Comparison of ENCODE assay signal across 12 cellular contexts in the genomic region with DNA sequence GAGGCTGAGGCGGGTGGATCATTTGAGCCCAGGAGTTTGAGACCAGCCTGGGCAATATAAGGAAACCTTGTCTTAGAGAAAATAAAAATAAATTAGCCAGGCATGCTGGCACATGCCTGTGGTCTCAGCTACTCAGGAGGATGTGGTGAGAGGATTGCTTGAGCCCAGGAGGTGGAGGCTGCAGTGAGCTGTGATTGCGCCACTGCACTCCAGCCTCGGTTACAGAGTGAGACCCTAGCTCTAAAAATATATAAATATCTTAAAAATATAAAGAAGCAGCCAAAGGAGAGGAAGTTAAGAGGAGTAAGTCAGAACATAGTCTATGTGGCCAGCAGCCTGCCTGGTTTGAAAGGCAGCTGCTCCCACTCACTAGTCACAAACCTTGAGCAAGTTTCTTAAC. TPM values are rescaled to one million over a fixed set of nuclear protein-coding genes. Genes with fewer than 3 reads are reported as not detected.
A peak's percentile ranks its signal among the peaks of the same experiment; 100 is the strongest.
DNase-seq lines count a peak whose midpoint lies in the region; ATAC-seq and TF ChIP-seq lines count a peak whose summit lies in the region.
"Had no signal": no experiment of that assay in that cellular context is flagged by ENCODE, and none has a peak within 500 bp of the region (broad histone marks: within the 10 kb centered on the region; RNA-seq: fewer than 3 reads in every experiment).

No MANE protein-coding gene starts in this region.

- H3K4me2 ChIP-seq in osteoblast (ENCODE audit: insufficient read depth, low read length): no peak overlapping the region

- peaks cover 14% of the 10 kb centered on the region for H3K36me3 ChIP-seq in osteoblast (ENCODE audit: insufficient read depth, low read length)

- no peak overlapping the region for H2AFZ ChIP-seq in osteoblast (ENCODE audit: low read length)

- no peaks in the 10 kb centered on the region for H3K27me3 ChIP-seq in osteoblast (ENCODE audit: insufficient read depth, low read length)
- H3K27me3 ChIP-seq: dorsolateral prefrontal cortex had no signal

- peak; percentile 54 for DNase-seq in ELR (ENCODE audit: low read depth)
- peak; percentile 97 for DNase-seq in MV-4-11 (lab: John Stamatoyannopoulos, UW)
- peak; percentile 75 for DNase-seq in astrocyte of the spinal cord (ENCODE audit: low read depth, low spot score)
- DNase-seq in osteoblast (ENCODE audit: insufficient read length, low spot score, missing footprints): no peak
- no peak for DNase-seq in GM10248 (ENCODE audit: extremely low spot score)
- DNase-seq in GM13976 (ENCODE audit: low spot score): no peak
- no peak for DNase-seq in NCI-H510A (lab: John Stamatoyannopoulos, UW)
- DNase-seq: activated T-cell treated with anti-CD3 and anti-CD28 coated beads for 4 hours, dorsolateral prefrontal cortex, NCI-H1105 treated with DMSO at 0.1 percent for 48 hours, SW 1271 had no signal

- ATAC-seq in GM18517 (IDR thresholded peaks at IDR 0.05; ENCODE audit: unreplicated experiment): no peak

- H3K4me1 ChIP-seq in osteoblast (ENCODE audit: insufficient read depth, low read length): peaks cover 21% of the 10 kb centered on the region

- no peaks in the 10 kb centered on the region for H4K20me1 ChIP-seq in osteoblast (ENCODE audit: insufficient read depth, low read length)

- POLR2A ChIA-PET in GM10248 (lab: Yijun Ruan, JAX): no interaction called here

- no peak overlapping the region for H3K4me3 ChIP-seq in astrocyte of the spinal cord (ENCODE audit: low read depth, low read length)
- H3K4me3 ChIP-seq in osteoblast (ENCODE audit: insufficient read depth, low read length): no peak overlapping the region
- H3K4me3 ChIP-seq: dorsolateral prefrontal cortex had no signal

- peak overlapping the region; percentile 17 for H3K27ac ChIP-seq in osteoblast (ENCODE audit: low read depth, low read length)

- peaks cover 9% of the 10 kb centered on the region for H3K79me2 ChIP-seq in osteoblast (ENCODE audit: insufficient read depth, low read length)

- CTCF ChIA-PET in GM10248 (lab: Yijun Ruan, JAX): interaction anchor here (2.0 to 2.2 kb wide), 2 partner anchors 62 to 64 kb away, joined by 6 to 10 read pairs; no protein-coding TSS in a partner anchor

- H3K9me3 ChIP-seq in osteoblast (ENCODE audit: low read depth, low read length): no peaks in the 10 kb centered on the region

- in situ Hi-C loops in astrocyte of the spinal cord (cut with HindIII; ENCODE audit: low sequenced_read_pairs) (no loop called here), GM13976 (cut with MboI; ENCODE audit: low sequenced_read_pairs, unreplicated experiment) (no loop called here)

- TF ChIP-seq CTCF in astrocyte of the spinal cord (IDR thresholded peaks at IDR 0.05; ENCODE audit: low read depth, low read length) (no peak), osteoblast (IDR thresholded peaks at IDR 0.05; ENCODE audit: extremely low read depth, low read depth, low read length) (no peak), GM10248 (IDR thresholded peaks at IDR 0.05; ENCODE audit: control extremely low read depth, extremely low read depth, low read depth, missing control alignments) (no peak), GM13976 (IDR thresholded peaks at IDR 0.05; ENCODE audit: borderline replicate concordance, control extremely low read depth, extremely low read depth, insufficient read depth, missing control alignments) (no peak)

RNA-seq across cellular contexts. Expression of gene IL10RB, which starts 4.5 kb away (rescaled TPM):
- total RNA-seq in osteoblast: 44.9 and 52.7 TPM in 2 replicates

RNA-seq across cellular contexts. Expression of gene IFNAR2, which starts 31.9 kb away (rescaled TPM):
- total RNA-seq in osteoblast: 4.0 and 5.3 TPM in 2 replicates

Comparison
In these comparisons a context has a peak if more than half of its experiments do, and no peak if none do; other contexts are left out.
1. DNase-seq: peak in ELR (single experiment), MV-4-11 (single experiment) and astrocyte of the spinal cord (single experiment); none in osteoblast (single experiment), GM10248 (single experiment), GM13976 (single experiment) and NCI-H510A (single experiment).